21 cellular contexts compared by ENCODE assay signal in genomic region chr15:58523634-58524033, GRCh38.
"Had no signal": no experiment of that assay in that cellular context is flagged by ENCODE, and none has a peak within 500 bp of the region (broad histone marks: within the 10 kb centered on the region; RNA-seq: fewer than 3 reads in every experiment).

No MANE protein-coding gene starts in this region.

- DNase-seq: activated CD4-positive, alpha-beta T cell treated with anti-CD3 and anti-CD28 coated beads for 1 hour; activated CD4-positive, alpha-beta T cell treated with anti-CD3 and anti-CD28 coated beads, Interleukin-2, amount 50 U/mL, for 4 hours; activated naive CD4-positive, alpha-beta T cell treated with Interleukin-2 at 50 U/mL for 16 hours; activated naive CD8-positive, alpha-beta T cell treated with anti-CD3 and anti-CD28 coated beads, Interleukin-2, amount 50 U/mL, for 24 hours; activated T-cell treated with anti-CD3 and anti-CD28 coated beads for 4 hours; brain microvascular endothelial cell; cortex of kidney; effector CD8-positive, alpha-beta T cell; mucosa of descending colon; naive B cell; psoas muscle; stimulated activated CD4-positive, alpha-beta T cell treated with anti-CD3 and anti-CD28 coated beads, Interleukin-4, amount 100 ng/mL, for 1 hour; stomach; WERI-Rb-1 had no signal

- H3K36me3 ChIP-seq: brain microvascular endothelial cell, neural progenitor cell, right lobe of liver, stomach, WERI-Rb-1 had no signal

- H3K4me3 ChIP-seq: hepatocyte, mucosa of descending colon, neural progenitor cell, psoas muscle, right lobe of liver, SK-N-MC, stomach had no signal

- H3K27me3 ChIP-seq: brain microvascular endothelial cell, hepatocyte, neural progenitor cell, right lobe of liver, stomach had no signal

- H3K27ac ChIP-seq: brain microvascular endothelial cell, hepatocyte, neural progenitor cell, psoas muscle, SK-N-MC, WERI-Rb-1 had no signal

- FAIRE-seq: islet of Langerhans, small intestine had no signal

- H3K9me3 ChIP-seq: mucosa of descending colon, psoas muscle, right lobe of liver, stomach had no signal

- ATAC-seq: activated naive CD8-positive, alpha-beta T cell treated with anti-CD3 and anti-CD28 coated beads, Interleukin-2, amount 50 U/mL, for 24 hours; mucosa of descending colon; stimulated activated effector memory CD8-positive, alpha-beta T cell treated with anti-CD3 and anti-CD28 coated beads, Interleukin-12 subunit alpha, Interleukin-12 subunit beta, amount 100 ng/mL, for 72 hours had no signal
